In the genomic region with DNA sequence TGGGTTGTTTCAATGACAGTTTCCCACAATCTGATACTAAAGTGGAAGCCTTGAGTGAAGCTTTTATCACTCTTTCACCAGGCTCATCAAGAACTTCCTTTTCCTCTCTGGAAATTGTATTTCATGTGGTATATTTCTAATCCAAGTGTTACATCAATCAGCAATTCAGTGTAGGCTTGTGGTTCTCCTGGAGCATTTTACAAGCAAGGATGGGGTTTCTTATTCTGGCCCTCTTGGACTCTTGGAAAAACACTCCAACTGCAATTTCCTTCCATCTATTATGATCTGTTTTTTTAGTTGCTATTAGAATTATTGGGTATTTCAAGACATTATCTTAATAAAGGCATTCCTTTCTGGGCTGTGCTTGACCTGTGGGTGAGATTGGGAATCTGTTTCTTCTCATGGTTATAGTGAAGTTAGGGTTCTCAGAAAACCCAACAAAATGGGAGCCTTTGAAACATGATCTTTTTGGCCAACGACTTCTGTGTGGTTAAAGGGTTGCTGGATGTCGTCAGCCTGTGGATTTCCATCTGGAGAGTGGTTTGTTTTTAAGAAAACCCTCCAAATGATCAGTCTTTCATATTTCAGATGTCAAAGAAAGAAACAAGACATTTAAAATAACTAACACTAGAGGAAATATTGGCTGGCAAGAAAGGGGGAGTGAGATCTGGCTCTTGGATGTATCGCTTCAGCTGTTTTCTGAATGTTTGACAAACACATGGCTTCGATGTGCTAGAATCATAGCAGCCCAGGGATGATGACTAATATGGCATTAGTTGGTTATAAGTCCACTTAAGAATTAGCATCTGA, we compare ENCODE assay signal across 9 cellular contexts.
DNase-seq lines count a peak whose midpoint lies in the region; ATAC-seq, FAIRE-seq and TF ChIP-seq lines count a peak whose summit lies in the region.
"Had no signal": no experiment of that assay in that cellular context is flagged by ENCODE, and none has a peak within 500 bp of the region (broad histone marks: within the 10 kb centered on the region; RNA-seq: fewer than 3 reads in every experiment).

No MANE protein-coding gene starts in this region.

- no peak overlapping the region for H3K4me3 ChIP-seq in right atrium auricular region

- no peak for FAIRE-seq in D721Med (lab: Jason Lieb, UNC)

- no peaks in the 10 kb centered on the region for H3K27me3 ChIP-seq in right atrium auricular region

- peaks cover 0 to 13% of the 10 kb centered on the region in 2 donors for H3K4me1 ChIP-seq in right atrium auricular region

- H3K9me3 ChIP-seq in right atrium auricular region = no peaks in the 10 kb centered on the region

- ATAC-seq in GM21515 (IDR thresholded peaks at IDR 0.05; ENCODE audit: unreplicated experiment) (no peak), GM21526 (IDR thresholded peaks at IDR 0.05; ENCODE audit: low FRiP score, unreplicated experiment) (no peak)
- ATAC-seq: activated naive CD8-positive, alpha-beta T cell treated with anti-CD3 and anti-CD28 coated beads, Interleukin-2, amount 50 U/mL, for 24 hours had no signal

- H3K27ac ChIP-seq in right atrium auricular region = peak overlapping the region; percentile 19 to 68
- H3K27ac ChIP-seq: epithelial cell of prostate had no signal

- no peaks in the 10 kb centered on the region for H3K36me3 ChIP-seq in right atrium auricular region

- TF ChIP-seq CTCF in right atrium auricular region (IDR thresholded peaks at IDR 0.05) = no peak
- no peak for TF ChIP-seq CTCF in D721Med (IDR thresholded peaks at IDR 0.05; ENCODE audit: insufficient read depth, missing control alignments)

- peak; percentile 37 for DNase-seq in HT1080 (ENCODE audit: low read depth)
- DNase-seq in amniotic epithelial cell (ENCODE audit: low read depth) = peak; percentile 65
- no peak for DNase-seq in right atrium auricular region (ENCODE audit: low spot score)
- DNase-seq in stromal cell of bone marrow (ENCODE audit: low read depth) = peak; percentile 78
- no peak for DNase-seq in D721Med (ENCODE audit: insufficient read length, low spot score)
- DNase-seq: activated naive CD8-positive, alpha-beta T cell treated with anti-CD3 and anti-CD28 coated beads, Interleukin-2, amount 50 U/mL, for 24 hours had no signal

Comparison
In these comparisons a context has a peak if more than half of its experiments do, and no peak if none do; other contexts are left out.
1. DNase-seq: peak in HT1080 (single experiment), amniotic epithelial cell (single experiment) and stromal cell of bone marrow (single experiment); none in right atrium auricular region (single experiment) and D721Med (single experiment).